20 cellular contexts compared by ENCODE assay signal in genomic region chr6:169827372-169827771, GRCh38.
"Had no signal": no experiment of that assay in that cellular context is flagged by ENCODE, and none has a peak within 500 bp of the region (broad histone marks: within the 10 kb centered on the region; RNA-seq: fewer than 3 reads in every experiment).

No MANE protein-coding gene starts in this region.

- H3K36me3 ChIP-seq: adrenal gland, left ventricle myocardium inferior, ovary, right lobe of liver, stomach had no signal

- H2AFZ ChIP-seq: hepatocyte had no signal

- H3K27ac ChIP-seq: adrenal gland, hepatocyte, left ventricle myocardium inferior, ovary, right lobe of liver, stomach had no signal

- H3K36me3 Mint-ChIP-seq: stimulated activated effector memory CD8-positive, alpha-beta T cell treated with anti-CD3 and anti-CD28 coated beads, Interleukin-12 subunit alpha, Interleukin-12 subunit beta, amount 100 ng/mL, for 72 hours had no signal

- H3K4me3 Mint-ChIP-seq: activated B cell treated with CpG ODN at 0.5 μM for 24 hours; activated T-cell treated with anti-CD3 and anti-CD28 coated beads, Interleukin-2, amount 50 U/mL, for 72 hours; dendritic cell treated with granulocyte-macrophage colony-stimulating factor and Interleukin-4, amounts not matched to agents 40 ng/mL and 50 ng/mL, for 4 days; neural crest cell; stimulated activated effector memory CD8-positive, alpha-beta T cell treated with anti-CD3 and anti-CD28 coated beads, Interleukin-12 subunit alpha, Interleukin-12 subunit beta, amount 100 ng/mL, for 72 hours; T-helper 2 cell treated with Interferon-gamma antibody and Interleukin-4, amounts not matched to agents 5 μg/mL and 100 μg/mL, for 36 hours had no signal

- H3K4me2 ChIP-seq: hepatocyte had no signal

- DNase-seq: activated B cell treated with CpG ODN at 0.5 μM for 24 hours; activated CD4-positive, alpha-beta T cell treated with anti-CD3 and anti-CD28 coated beads for 4 hours; activated effector memory CD4-positive, alpha-beta T cell treated with anti-CD3 and anti-CD28 coated beads, Interleukin-2, amount 50 U/mL, for 16 hours; activated T-cell treated with anti-CD3 and anti-CD28 coated beads, Interleukin-2, amount 50 U/mL, for 72 hours; effector memory CD4-positive, alpha-beta T cell; kidney; left ventricle myocardium inferior; right lobe of liver; small intestine; stimulated activated CD4-positive, alpha-beta T cell treated with anti-CD3 and anti-CD28 coated beads, Interleukin-4, amount 100 ng/mL, for 24 hours; stomach; trophoblast cell had no signal

- H3K4me1 Mint-ChIP-seq: activated B cell treated with CpG ODN at 0.5 μM for 24 hours had no signal

- H3K27ac Mint-ChIP-seq: activated B cell treated with CpG ODN at 0.5 μM for 24 hours; activated naive CD4-positive, alpha-beta T cell treated with anti-CD3 and anti-CD28 coated beads, Interleukin-2, amount 50 U/mL, for 72 hours; activated T-cell treated with anti-CD3 and anti-CD28 coated beads, Interleukin-2, amount 50 U/mL, for 72 hours; dendritic cell treated with granulocyte-macrophage colony-stimulating factor and Interleukin-4, amounts not matched to agents 40 ng/mL and 50 ng/mL, for 4 days; stimulated activated effector memory CD8-positive, alpha-beta T cell treated with anti-CD3 and anti-CD28 coated beads, Interleukin-12 subunit alpha, Interleukin-12 subunit beta, amount 100 ng/mL, for 72 hours; T-helper 2 cell treated with Interferon-gamma antibody and Interleukin-4, amounts not matched to agents 5 μg/mL and 100 μg/mL, for 36 hours had no signal

- H3K9me3 ChIP-seq: adrenal gland, ovary, right lobe of liver had no signal

- H3K79me2 ChIP-seq: hepatocyte had no signal

- H3K27me3 ChIP-seq: adrenal gland, hepatocyte, ovary, right lobe of liver had no signal

- ATAC-seq: activated naive CD4-positive, alpha-beta T cell treated with anti-CD3 and anti-CD28 coated beads, Interleukin-2, amount 50 U/mL, for 72 hours; activated T-cell treated with anti-CD3 and anti-CD28 coated beads, Interleukin-2, amount 50 U/mL, for 72 hours; right lobe of liver; stimulated activated effector memory CD8-positive, alpha-beta T cell treated with anti-CD3 and anti-CD28 coated beads, Interleukin-12 subunit alpha, Interleukin-12 subunit beta, amount 100 ng/mL, for 72 hours had no signal

- H3K4me3 ChIP-seq: adrenal gland, hepatocyte, left ventricle myocardium inferior, ovary, right lobe of liver, stomach had no signal

- H3K9me3 Mint-ChIP-seq: activated naive CD4-positive, alpha-beta T cell treated with anti-CD3 and anti-CD28 coated beads, Interleukin-2, amount 50 U/mL, for 72 hours; dendritic cell treated with granulocyte-macrophage colony-stimulating factor and Interleukin-4, amounts not matched to agents 40 ng/mL and 50 ng/mL, for 4 days; neural crest cell; T-helper 2 cell treated with Interferon-gamma antibody and Interleukin-4, amounts not matched to agents 5 μg/mL and 100 μg/mL, for 36 hours had no signal
